In the genomic region with DNA sequence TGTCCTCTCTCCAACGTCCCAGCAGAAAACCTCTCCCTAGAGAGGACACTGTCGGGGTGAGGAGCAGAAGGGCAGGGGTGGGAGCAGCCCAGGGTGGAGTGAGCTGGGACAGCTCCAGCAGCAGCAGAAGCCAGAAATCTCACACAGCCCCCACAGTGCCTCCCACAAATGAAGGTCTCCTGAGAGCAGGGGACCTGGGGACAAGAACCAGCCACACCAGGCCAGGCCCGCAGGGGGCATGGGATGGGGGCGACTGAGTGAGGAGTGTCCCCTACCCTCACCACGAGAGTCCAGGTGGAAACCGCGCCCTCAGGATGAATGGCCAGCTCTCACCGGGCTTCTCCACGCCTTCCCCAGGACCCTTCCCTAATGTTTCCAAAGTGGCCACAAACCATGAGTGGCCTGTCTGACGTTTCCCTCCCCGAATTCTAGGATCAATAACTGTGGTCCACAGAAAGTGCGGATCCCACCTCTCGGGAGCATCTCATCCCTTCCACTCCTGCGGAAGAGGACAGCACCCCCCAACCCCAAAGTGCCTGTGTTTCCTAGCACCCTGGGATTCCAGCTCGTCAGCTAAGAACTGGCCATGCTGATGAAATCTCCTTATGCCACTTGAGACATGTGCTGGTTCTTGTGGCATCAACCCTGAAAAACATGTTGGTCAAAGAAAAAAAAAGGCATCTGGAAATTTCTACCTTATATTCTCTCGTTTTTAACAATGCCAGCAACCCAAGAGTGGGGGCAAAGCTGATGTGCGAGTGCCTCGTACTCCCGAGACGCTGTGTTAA, we compare ENCODE assay signal across 10 cellular contexts.
DNase-seq lines count a peak whose midpoint lies in the region; ATAC-seq, FAIRE-seq and TF ChIP-seq lines count a peak whose summit lies in the region.
"Had no signal": no experiment of that assay in that cellular context is flagged by ENCODE, and none has a peak within 500 bp of the region (broad histone marks: within the 10 kb centered on the region; RNA-seq: fewer than 3 reads in every experiment).

No MANE protein-coding gene starts in this region.

- WGBS in thymus: 97% methylated on average over 20 of the region's 20 CpGs

- no peaks in the 10 kb centered on the region for H3K27me3 Mint-ChIP-seq in activated naive CD4-positive, alpha-beta T cell treated with anti-CD3 and anti-CD28 coated beads, Interleukin-2, amount 10 ng/mL, durations not matched to agents 7 days and 5 days
- no peaks in the 10 kb centered on the region for H3K27me3 Mint-ChIP-seq in activated T-helper 17 cell treated with anti-CD3 and anti-CD28 coated beads, Interleukin-2, amount 50 U/mL, for 72 hours

- H2AFZ ChIP-seq in keratinocyte (ENCODE audit: control insufficient read depth, low read length): no peak overlapping the region

- peaks cover 6% of the 10 kb centered on the region for H3K79me2 ChIP-seq in keratinocyte (ENCODE audit: control insufficient read depth, insufficient read depth, low read length)

- no peaks in the 10 kb centered on the region for H3K36me3 ChIP-seq in keratinocyte (ENCODE audit: control insufficient read depth in 2 of 2, extremely low read depth in 1 of 2, insufficient read depth in 2 of 2, low read length in 2 of 2)
- peaks cover 4% of the 10 kb centered on the region for H3K36me3 ChIP-seq in thymus (ENCODE audit: control insufficient read depth, insufficient read depth)

- H3K27ac ChIP-seq in keratinocyte (ENCODE audit: control insufficient read depth, insufficient read depth, low read length) (peak overlapping the region; percentile 31), thymus (ENCODE audit: low read depth) (peak overlapping the region; percentile 33)

- H4K20me1 ChIP-seq in keratinocyte (ENCODE audit: control insufficient read depth, extremely low read depth, insufficient read depth, low read length): peaks cover 7% of the 10 kb centered on the region

- DNase-seq in activated naive CD4-positive, alpha-beta T cell treated with anti-CD3 and anti-CD28 coated beads, Interleukin-2, amount 10 ng/mL, durations not matched to agents 7 days and 5 days: peak; percentile 11
- no peak for DNase-seq in activated naive CD4-positive, alpha-beta T cell (lab: John Stamatoyannopoulos, UW)
- no peak for DNase-seq in keratinocyte (ENCODE audit: low read depth, low spot score)
- no peak for DNase-seq in kidney tubule cell (ENCODE audit: low spot score)
- DNase-seq: small intestine had no signal

- H3K4me3 Mint-ChIP-seq in activated naive CD4-positive, alpha-beta T cell treated with anti-CD3 and anti-CD28 coated beads, Interleukin-2, amount 10 ng/mL, durations not matched to agents 7 days and 5 days: no peak overlapping the region
- peak overlapping the region; percentile 45 for H3K4me3 Mint-ChIP-seq in activated T-helper 17 cell treated with anti-CD3 and anti-CD28 coated beads, Interleukin-2, amount 50 U/mL, for 72 hours
- H3K4me3 Mint-ChIP-seq: stimulated activated memory B cell treated with anti-CD40 and anti-IgM and Interleukin-4, amounts not matched to agents 10 μg/mL and 1 μg/mL and 100 μg/mL, for 72 hours had no signal

- no peak for FAIRE-seq in keratinocyte (lab: Jason Lieb, UNC)
- FAIRE-seq: small intestine had no signal

- dilution Hi-C loops in keratinocyte (cut with MboI; ENCODE audit: extremely low pct_ligation_motif_present, low sequenced_read_pairs): no loop called here

- TF ChIP-seq CTCF in keratinocyte (optimal IDR thresholded peaks at IDR 0.05 in 1 of 3, IDR thresholded peaks at IDR 0.05 in 1 of 3, conservative IDR thresholded peaks at IDR 0.05 in 1 of 3; ENCODE audit: extremely low read depth in 1 of 3, insufficient read depth in 2 of 3, low read length in 3 of 3): no peak

- H3K4me1 Mint-ChIP-seq in activated naive CD4-positive, alpha-beta T cell treated with anti-CD3 and anti-CD28 coated beads, Interleukin-2, amount 10 ng/mL, durations not matched to agents 7 days and 5 days: peaks cover 59% of the 10 kb centered on the region
- H3K4me1 Mint-ChIP-seq in activated T-helper 17 cell treated with anti-CD3 and anti-CD28 coated beads, Interleukin-2, amount 50 U/mL, for 72 hours: peaks cover 15% of the 10 kb centered on the region

- no peaks in the 10 kb centered on the region for H3K9me3 Mint-ChIP-seq in activated naive CD4-positive, alpha-beta T cell treated with anti-CD3 and anti-CD28 coated beads, Interleukin-2, amount 10 ng/mL, durations not matched to agents 7 days and 5 days
- no peaks in the 10 kb centered on the region for H3K9me3 Mint-ChIP-seq in activated T-helper 17 cell treated with anti-CD3 and anti-CD28 coated beads, Interleukin-2, amount 50 U/mL, for 72 hours
- H3K9me3 Mint-ChIP-seq: stimulated activated memory B cell treated with anti-CD40 and anti-IgM and Interleukin-4, amounts not matched to agents 10 μg/mL and 1 μg/mL and 100 μg/mL, for 72 hours had no signal

- peaks cover 13% of the 10 kb centered on the region for H3K36me3 Mint-ChIP-seq in activated naive CD4-positive, alpha-beta T cell treated with anti-CD3 and anti-CD28 coated beads, Interleukin-2, amount 10 ng/mL, durations not matched to agents 7 days and 5 days
- H3K36me3 Mint-ChIP-seq in activated T-helper 17 cell treated with anti-CD3 and anti-CD28 coated beads, Interleukin-2, amount 50 U/mL, for 72 hours (ENCODE audit: low read depth): peaks cover 4% of the 10 kb centered on the region

- no peaks in the 10 kb centered on the region for H3K9me1 ChIP-seq in keratinocyte (ENCODE audit: control insufficient read depth, extremely low read depth, insufficient read depth, low read length)

- H3K4me3 ChIP-seq in keratinocyte (ENCODE audit: control insufficient read depth in 2 of 3, extremely low read depth in 1 of 3, insufficient read depth in 2 of 3, low read depth in 1 of 3, low read length in 3 of 3): no peak overlapping the region
- no peak overlapping the region for H3K4me3 ChIP-seq in thymus (ENCODE audit: low read length)

- CTCF ChIA-PET in activated naive CD4-positive, alpha-beta T cell treated with anti-CD3 and anti-CD28 coated beads, Interleukin-2, amount 10 ng/mL, durations not matched to agents 7 days and 5 days (lab: Charles Lee): interaction anchor here (1.2 kb wide), 1 partner anchor 12 kb away, joined by 4 read pairs; no protein-coding TSS in a partner anchor

- H3K4me1 ChIP-seq in keratinocyte (ENCODE audit: control insufficient read depth, extremely low read depth, insufficient read depth, low read length): peaks cover 29% of the 10 kb centered on the region
- peaks cover 32% of the 10 kb centered on the region for H3K4me1 ChIP-seq in thymus (ENCODE audit: control insufficient read depth, insufficient read depth, low read length)

- H3K27me3 ChIP-seq in keratinocyte (ENCODE audit: control insufficient read depth, extremely low read depth, insufficient read depth, low read length) (no peaks in the 10 kb centered on the region), thymus (ENCODE audit: control insufficient read depth, insufficient read depth) (no peaks in the 10 kb centered on the region)

- H3K4me2 ChIP-seq in keratinocyte (ENCODE audit: control insufficient read depth, extremely low read depth, insufficient read depth, low read depth, low read length): peak overlapping the region; percentile 37

- peak overlapping the region; percentile 33 for H3K9ac ChIP-seq in keratinocyte (ENCODE audit: control insufficient read depth, extremely low read depth, insufficient read depth, low read length)

- H3K9me3 ChIP-seq in keratinocyte (ENCODE audit: control insufficient read depth, low read depth, low read length): no peaks in the 10 kb centered on the region
- H3K9me3 ChIP-seq in thymus (ENCODE audit: control insufficient read depth): no peaks in the 10 kb centered on the region

- no peak overlapping the region for H3K27ac Mint-ChIP-seq in activated naive CD4-positive, alpha-beta T cell treated with anti-CD3 and anti-CD28 coated beads, Interleukin-2, amount 10 ng/mL, durations not matched to agents 7 days and 5 days
- H3K27ac Mint-ChIP-seq in activated T-helper 17 cell treated with anti-CD3 and anti-CD28 coated beads, Interleukin-2, amount 50 U/mL, for 72 hours: peak overlapping the region; percentile 71
- H3K27ac Mint-ChIP-seq: stimulated activated memory B cell treated with anti-CD40 and anti-IgM and Interleukin-4, amounts not matched to agents 10 μg/mL and 1 μg/mL and 100 μg/mL, for 72 hours had no signal

- no peak for ATAC-seq in activated T-helper 17 cell treated with anti-CD3 and anti-CD28 coated beads, Interleukin-2, amount 50 U/mL, for 72 hours (replicated peaks)
- no peak for ATAC-seq in GM21717 (IDR thresholded peaks at IDR 0.05; ENCODE audit: unreplicated experiment)
- no peak for ATAC-seq in HG03378 (IDR thresholded peaks at IDR 0.05; ENCODE audit: unreplicated experiment)
- ATAC-seq: stimulated activated memory B cell treated with anti-CD40 and anti-IgM and Interleukin-4, amounts not matched to agents 10 μg/mL and 1 μg/mL and 100 μg/mL, for 72 hours had no signal
